1 cellular context compared by ENCODE assay signal in genomic region chr21:15687208-15687607, GRCh38.
TF ChIP-seq lines count a peak whose summit lies in the region.

No MANE protein-coding gene starts in this region.

TF ChIP-seq in endothelial cell of umbilical vein, 7 proteins besides CTCF, POLR2A, EP300 and RAD21:
- TF ChIP-seq FOS (IDR thresholded peaks at IDR 0.05; ENCODE audit: borderline replicate concordance, insufficient read depth, low read length), result no peak
- TF ChIP-seq JUN (IDR thresholded peaks at IDR 0.05; ENCODE audit: borderline replicate concordance, insufficient read depth, insufficient read length, low read depth), result no peak
- TF ChIP-seq EZH2 (IDR thresholded peaks at IDR 0.05; ENCODE audit: borderline replicate concordance, low read depth, low read length, severe bottlenecking), result no peak
- TF ChIP-seq POLR2AphosphoS5 (IDR thresholded peaks at IDR 0.05; ENCODE audit: insufficient read depth, low read depth, low read length), result no peak
- peak; percentile 38 for TF ChIP-seq GATA2 (IDR thresholded peaks at IDR 0.05; ENCODE audit: insufficient read depth, insufficient read length, low read depth, low read length)
